24 cellular contexts compared by ENCODE assay signal in genomic region chr20:40016884-40017283, GRCh38.
A peak's percentile ranks its signal among the peaks of the same experiment; 100 is the strongest.
DNase-seq lines count a peak whose midpoint lies in the region; ATAC-seq, FAIRE-seq and TF ChIP-seq lines count a peak whose summit lies in the region.
"Had no signal": no experiment of that assay in that cellular context is flagged by ENCODE, and none has a peak within 500 bp of the region (broad histone marks: within the 10 kb centered on the region; RNA-seq: fewer than 3 reads in every experiment).

No MANE protein-coding gene starts in this region.

- CTCF ChIA-PET in HEK293 (lab: Yijun Ruan, JAX), result no interaction called here

- TF ChIP-seq CTCF in HEK293 (tag by site-specific recombination; IDR thresholded peaks at IDR 0.05), result no peak
- TF ChIP-seq CTCF in bronchial epithelial cell (IDR thresholded peaks at IDR 0.05; ENCODE audit: insufficient read depth, low read length, severe bottlenecking), result no peak

- H4K91ac ChIP-seq in trophoblast cell (ENCODE audit: low read depth, low read length), result no peak overlapping the region

- H3K9me3 ChIP-seq in HEK293 (ENCODE audit: control insufficient read depth, insufficient read depth, low read depth, low read length) (no peaks in the 10 kb centered on the region), trophoblast cell (ENCODE audit: insufficient read depth, low read depth, low read length) (no peaks in the 10 kb centered on the region)
- H3K9me3 ChIP-seq: A549; BE2C; BLaER1 treated with 17β-estradiol and CSF1 and Interleukin-3, amounts not matched to agents 10 nM and 100 nM had no signal

- no peaks in the 10 kb centered on the region for H3K79me2 ChIP-seq in trophoblast cell (ENCODE audit: control insufficient read depth, insufficient read depth, low read length, poor library complexity)

- H2BK12ac ChIP-seq in trophoblast cell (ENCODE audit: low read length), result peak overlapping the region; percentile 80

- H3K18ac ChIP-seq in trophoblast cell (ENCODE audit: low read length), result no peak overlapping the region

- H3K27me3 ChIP-seq in bronchial epithelial cell (ENCODE audit: control insufficient read depth, insufficient read depth, low read length) (no peaks in the 10 kb centered on the region), trophoblast cell (ENCODE audit: insufficient read depth, low read length) (no peaks in the 10 kb centered on the region), H7 (ENCODE audit: control insufficient read depth, insufficient read depth, low read length) (no peaks in the 10 kb centered on the region)
- H3K27me3 ChIP-seq: BE2C; BLaER1 treated with 17β-estradiol and CSF1 and Interleukin-3, amounts not matched to agents 10 nM and 100 nM had no signal

- no peak overlapping the region for H4K12ac ChIP-seq in trophoblast cell (ENCODE audit: low read depth, low read length)

- H3K27ac ChIP-seq in HEK293 (ENCODE audit: extremely low read depth, low read depth, low read length), result no peak overlapping the region
- H3K27ac ChIP-seq in trophoblast cell (ENCODE audit: low read depth, low read length), result no peak overlapping the region
- H3K27ac ChIP-seq: A549 had no signal

- POLR2A ChIA-PET in HEK293 (lab: Yijun Ruan, JAX), result no interaction called here

- DNase-seq in bronchial epithelial cell (ENCODE audit: low read depth) (peak; percentile 47), trophoblast cell (no peak), HPDE6-E6E7 (ENCODE audit: extremely low spot score) (no peak), H7 (no peak)
- DNase-seq: 8988T; ACHN; AML-193; BE2C; Calu3; CD4-positive, alpha-beta T cell; COR-L47; DMS53; DMS79 treated with DMSO at 0.1 percent for 48 hours; GF-D8; GOT3; HCEC 1CT had no signal

- H2BK5ac ChIP-seq in trophoblast cell (ENCODE audit: low read depth, low read length, poor library complexity), result no peak overlapping the region

- no peak overlapping the region for H4K8ac ChIP-seq in trophoblast cell (ENCODE audit: low read depth, low read length)

- H2AK5ac ChIP-seq in trophoblast cell (ENCODE audit: low read length), result peak overlapping the region; percentile 14

- H3K36me3 ChIP-seq in HEK293 (ENCODE audit: control insufficient read depth in 2 of 2, insufficient read depth in 1 of 2, low read length in 2 of 2), result no peaks in the 10 kb centered on the region
- no peaks in the 10 kb centered on the region for H3K36me3 ChIP-seq in bronchial epithelial cell (ENCODE audit: control insufficient read depth, insufficient read depth, low read length)
- H3K36me3 ChIP-seq in trophoblast cell (ENCODE audit: control insufficient read depth in 1 of 2, insufficient read depth in 2 of 2, low read length in 2 of 2), result no peaks in the 10 kb centered on the region
- no peaks in the 10 kb centered on the region for H3K36me3 ChIP-seq in H7 (replicated peaks; ENCODE audit: control insufficient read depth, insufficient read depth, low read length)
- H3K36me3 ChIP-seq: BE2C; BLaER1 treated with 17β-estradiol and CSF1 and Interleukin-3, amounts not matched to agents 10 nM and 100 nM had no signal

- no CpG with 5 or more reads among the region's 4 CpGs for WGBS in trophoblast cell (ENCODE audit: extremely low coverage, insufficient coverage, insufficient read length)

- no peak overlapping the region for H3K4ac ChIP-seq in trophoblast cell (ENCODE audit: low read depth, low read length)

- no peak overlapping the region for H3K23ac ChIP-seq in trophoblast cell (ENCODE audit: low read length)

- peak; percentile 83 for FAIRE-seq in bronchial epithelial cell (lab: Jason Lieb, UNC)
- FAIRE-seq: A549, GM12891, GM18507, H54 had no signal

- no peak overlapping the region for H3K4me2 ChIP-seq in trophoblast cell (ENCODE audit: low read length)
- H3K4me2 ChIP-seq: A549 had no signal

- H2BK120ac ChIP-seq in trophoblast cell (ENCODE audit: insufficient read depth, low read length, poor library complexity), result no peak overlapping the region

- H3K4me3 ChIP-seq in HEK293 (ENCODE audit: low read depth, low read length) (no peak overlapping the region), bronchial epithelial cell (ENCODE audit: low read depth, low read length) (no peak overlapping the region), trophoblast cell (ENCODE audit: low read depth, low read length) (no peak overlapping the region), H7 (ENCODE audit: insufficient read depth, low read depth, low read length) (no peak overlapping the region)
- H3K4me3 ChIP-seq: A549; BLaER1 treated with 17β-estradiol and CSF1 and Interleukin-3, amounts not matched to agents 10 nM and 100 nM had no signal

- ATAC-seq in esophagus mucosa (peak; percentile 97), GM18517 (IDR thresholded peaks at IDR 0.05; ENCODE audit: unreplicated experiment) (no peak)
- ATAC-seq: A549 had no signal

- no peaks in the 10 kb centered on the region for H3K79me1 ChIP-seq in trophoblast cell (ENCODE audit: low read length)

- H2AFZ ChIP-seq in trophoblast cell (ENCODE audit: insufficient read depth, low read length, poor library complexity), result no peak overlapping the region

- H3K4me1 ChIP-seq in HEK293 (ENCODE audit: control insufficient read depth, insufficient read depth, low read length) (0 out of 2 replicates have a peak, but pooled peaks cover 3% of the 10 kb centered on the region), trophoblast cell (ENCODE audit: control insufficient read depth in 1 of 2, insufficient read depth in 2 of 2, low read length in 2 of 2) (peaks cover 0 to 2% of the 10 kb centered on the region in 2 experiments)
- H3K4me1 ChIP-seq: A549, BE2C had no signal

- H3K14ac ChIP-seq in trophoblast cell (ENCODE audit: low read length), result no peak overlapping the region

- H3K9ac ChIP-seq in trophoblast cell (ENCODE audit: low read length), result no peak overlapping the region

TF ChIP-seq in HEK293, 187 proteins besides CTCF, POLR2A, EP300 and RAD21 (continues in another document):
- TF ChIP-seq SCRT2 (tag by site-specific recombination; IDR thresholded peaks at IDR 0.05) (no peak), ZFP37 (tag by site-specific recombination; IDR thresholded peaks at IDR 0.05) (no peak), ZNF530 (tag by site-specific recombination; IDR thresholded peaks at IDR 0.05; ENCODE audit: low read depth) (no peak), ZNF707 (tag by site-specific recombination; IDR thresholded peaks at IDR 0.05) (no peak), ZFHX2 (tag by site-specific recombination; conservative IDR thresholded peaks at IDR 0.05) (peak; percentile 16; the same call in 1 of the 2 replicates), ZNF23 (tag by site-specific recombination; IDR thresholded peaks at IDR 0.05; ENCODE audit: borderline replicate concordance) (no peak), ZNF394 (tag by site-specific recombination; IDR thresholded peaks at IDR 0.05; ENCODE audit: borderline replicate concordance) (no peak), MEIS1 (CRISPR knock-in tag; IDR thresholded peaks at IDR 0.05; ENCODE audit: borderline replicate concordance) (no peak), ZNF302 (tag by site-specific recombination; IDR thresholded peaks at IDR 0.05; ENCODE audit: low read depth) (no peak), ZNF2 (tag by site-specific recombination; IDR thresholded peaks at IDR 0.05) (no peak)
- TF ChIP-seq, protein P1, sequence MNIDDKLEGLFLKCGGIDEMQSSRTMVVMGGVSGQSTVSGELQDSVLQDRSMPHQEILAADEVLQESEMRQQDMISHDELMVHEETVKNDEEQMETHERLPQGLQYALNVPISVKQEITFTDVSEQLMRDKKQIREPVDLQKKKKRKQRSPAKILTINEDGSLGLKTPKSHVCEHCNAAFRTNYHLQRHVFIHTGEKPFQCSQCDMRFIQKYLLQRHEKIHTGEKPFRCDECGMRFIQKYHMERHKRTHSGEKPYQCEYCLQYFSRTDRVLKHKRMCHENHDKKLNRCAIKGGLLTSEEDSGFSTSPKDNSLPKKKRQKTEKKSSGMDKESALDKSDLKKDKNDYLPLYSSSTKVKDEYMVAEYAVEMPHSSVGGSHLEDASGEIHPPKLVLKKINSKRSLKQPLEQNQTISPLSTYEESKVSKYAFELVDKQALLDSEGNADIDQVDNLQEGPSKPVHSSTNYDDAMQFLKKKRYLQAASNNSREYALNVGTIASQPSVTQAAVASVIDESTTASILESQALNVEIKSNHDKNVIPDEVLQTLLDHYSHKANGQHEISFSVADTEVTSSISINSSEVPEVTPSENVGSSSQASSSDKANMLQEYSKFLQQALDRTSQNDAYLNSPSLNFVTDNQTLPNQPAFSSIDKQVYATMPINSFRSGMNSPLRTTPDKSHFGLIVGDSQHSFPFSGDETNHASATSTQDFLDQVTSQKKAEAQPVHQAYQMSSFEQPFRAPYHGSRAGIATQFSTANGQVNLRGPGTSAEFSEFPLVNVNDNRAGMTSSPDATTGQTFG (tag by site-specific recombination; IDR thresholded peaks at IDR 0.05; ENCODE audit: borderline replicate concordance), result no peak
- TF ChIP-seq, protein P2, sequence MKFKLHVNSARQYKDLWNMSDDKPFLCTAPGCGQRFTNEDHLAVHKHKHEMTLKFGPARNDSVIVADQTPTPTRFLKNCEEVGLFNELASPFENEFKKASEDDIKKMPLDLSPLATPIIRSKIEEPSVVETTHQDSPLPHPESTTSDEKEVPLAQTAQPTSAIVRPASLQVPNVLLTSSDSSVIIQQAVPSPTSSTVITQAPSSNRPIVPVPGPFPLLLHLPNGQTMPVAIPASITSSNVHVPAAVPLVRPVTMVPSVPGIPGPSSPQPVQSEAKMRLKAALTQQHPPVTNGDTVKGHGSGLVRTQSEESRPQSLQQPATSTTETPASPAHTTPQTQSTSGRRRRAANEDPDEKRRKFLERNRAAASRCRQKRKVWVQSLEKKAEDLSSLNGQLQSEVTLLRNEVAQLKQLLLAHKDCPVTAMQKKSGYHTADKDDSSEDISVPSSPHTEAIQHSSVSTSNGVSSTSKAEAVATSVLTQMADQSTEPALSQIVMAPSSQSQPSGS (tag by site-specific recombination; IDR thresholded peaks at IDR 0.05; ENCODE audit: low read depth), result no peak
- TF ChIP-seq, protein P3, sequence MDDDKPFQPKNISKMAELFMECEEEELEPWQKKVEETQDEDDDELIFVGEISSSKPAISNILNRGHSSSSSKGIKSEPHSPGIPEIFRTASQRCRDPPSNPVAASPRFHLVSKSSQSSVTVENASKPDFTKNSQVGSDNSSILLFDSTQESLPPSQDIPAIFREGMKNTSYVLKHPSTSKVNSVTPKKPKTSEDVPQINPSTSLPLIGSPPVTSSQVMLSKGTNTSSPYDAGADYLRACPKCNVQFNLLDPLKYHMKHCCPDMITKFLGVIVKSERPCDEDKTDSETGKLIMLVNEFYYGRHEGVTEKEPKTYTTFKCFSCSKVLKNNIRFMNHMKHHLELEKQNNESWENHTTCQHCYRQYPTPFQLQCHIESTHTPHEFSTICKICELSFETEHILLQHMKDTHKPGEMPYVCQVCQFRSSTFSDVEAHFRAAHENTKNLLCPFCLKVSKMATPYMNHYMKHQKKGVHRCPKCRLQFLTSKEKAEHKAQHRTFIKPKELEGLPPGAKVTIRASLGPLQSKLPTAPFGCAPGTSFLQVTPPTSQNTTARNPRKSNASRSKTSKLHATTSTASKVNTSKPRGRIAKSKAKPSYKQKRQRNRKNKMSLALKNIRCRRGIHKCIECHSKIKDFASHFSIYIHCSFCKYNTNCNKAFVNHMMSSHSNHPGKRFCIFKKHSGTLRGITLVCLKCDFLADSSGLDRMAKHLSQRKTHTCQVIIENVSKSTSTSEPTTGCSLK (tag by site-specific recombination; IDR thresholded peaks at IDR 0.05), result no peak
